1 cellular context compared by ENCODE assay signal in the genomic region with DNA sequence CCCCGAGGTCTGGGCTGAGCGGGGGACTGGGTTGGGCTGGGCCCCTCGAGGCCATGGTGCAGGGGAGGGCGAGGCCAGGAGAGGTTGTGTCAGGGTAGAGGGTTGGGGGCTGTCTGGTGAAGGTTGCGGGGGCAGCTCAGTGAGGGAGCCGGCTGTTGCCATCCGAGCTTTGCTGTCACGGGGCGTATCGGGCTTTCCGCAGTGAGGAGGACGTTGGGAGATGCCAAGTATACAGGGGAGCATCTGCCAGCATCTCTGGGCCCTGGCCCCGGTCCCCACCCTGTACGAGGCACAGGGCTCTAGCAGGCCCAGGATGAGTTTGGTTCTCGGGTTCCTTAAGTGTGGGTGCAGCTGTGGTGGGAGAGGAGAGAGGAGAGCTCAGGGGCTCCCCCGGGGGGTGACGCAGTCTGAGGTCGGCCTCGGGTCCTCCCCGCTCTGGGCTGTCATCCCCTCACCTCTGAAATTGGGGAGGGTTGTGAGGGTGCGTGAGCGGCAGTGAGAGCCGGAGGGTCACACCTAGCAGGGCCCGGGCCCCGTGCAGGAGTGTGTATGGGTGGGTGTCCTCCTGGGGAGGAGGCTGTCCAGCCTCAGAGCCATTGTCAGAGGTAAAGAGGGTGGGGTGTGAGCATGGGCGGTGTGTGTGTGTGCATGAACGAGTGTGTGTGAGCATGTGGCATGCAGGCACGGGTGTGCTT.
TF ChIP-seq lines count a peak whose summit lies in the region.

No MANE protein-coding gene starts in this region.

TF ChIP-seq in SK-N-SH treated with all-trans-retinoic acid at 6 μM for 48 hours, 23 proteins besides CTCF, POLR2A, EP300 and RAD21 (continued from another document):
- TF ChIP-seq, protein P1, sequence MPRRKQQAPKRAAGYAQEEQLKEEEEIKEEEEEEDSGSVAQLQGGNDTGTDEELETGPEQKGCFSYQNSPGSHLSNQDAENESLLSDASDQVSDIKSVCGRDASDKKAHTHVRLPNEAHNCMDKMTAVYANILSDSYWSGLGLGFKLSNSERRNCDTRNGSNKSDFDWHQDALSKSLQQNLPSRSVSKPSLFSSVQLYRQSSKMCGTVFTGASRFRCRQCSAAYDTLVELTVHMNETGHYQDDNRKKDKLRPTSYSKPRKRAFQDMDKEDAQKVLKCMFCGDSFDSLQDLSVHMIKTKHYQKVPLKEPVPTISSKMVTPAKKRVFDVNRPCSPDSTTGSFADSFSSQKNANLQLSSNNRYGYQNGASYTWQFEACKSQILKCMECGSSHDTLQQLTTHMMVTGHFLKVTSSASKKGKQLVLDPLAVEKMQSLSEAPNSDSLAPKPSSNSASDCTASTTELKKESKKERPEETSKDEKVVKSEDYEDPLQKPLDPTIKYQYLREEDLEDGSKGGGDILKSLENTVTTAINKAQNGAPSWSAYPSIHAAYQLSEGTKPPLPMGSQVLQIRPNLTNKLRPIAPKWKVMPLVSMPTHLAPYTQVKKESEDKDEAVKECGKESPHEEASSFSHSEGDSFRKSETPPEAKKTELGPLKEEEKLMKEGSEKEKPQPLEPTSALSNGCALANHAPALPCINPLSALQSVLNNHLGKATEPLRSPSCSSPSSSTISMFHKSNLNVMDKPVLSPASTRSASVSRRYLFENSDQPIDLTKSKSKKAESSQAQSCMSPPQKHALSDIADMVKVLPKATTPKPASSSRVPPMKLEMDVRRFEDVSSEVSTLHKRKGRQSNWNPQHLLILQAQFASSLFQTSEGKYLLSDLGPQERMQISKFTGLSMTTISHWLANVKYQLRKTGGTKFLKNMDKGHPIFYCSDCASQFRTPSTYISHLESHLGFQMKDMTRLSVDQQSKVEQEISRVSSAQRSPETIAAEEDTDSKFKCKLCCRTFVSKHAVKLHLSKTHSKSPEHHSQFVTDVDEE (CRISPR knock-in tag; IDR thresholded peaks at IDR 0.05) = no peak
- TF ChIP-seq, protein P2, sequence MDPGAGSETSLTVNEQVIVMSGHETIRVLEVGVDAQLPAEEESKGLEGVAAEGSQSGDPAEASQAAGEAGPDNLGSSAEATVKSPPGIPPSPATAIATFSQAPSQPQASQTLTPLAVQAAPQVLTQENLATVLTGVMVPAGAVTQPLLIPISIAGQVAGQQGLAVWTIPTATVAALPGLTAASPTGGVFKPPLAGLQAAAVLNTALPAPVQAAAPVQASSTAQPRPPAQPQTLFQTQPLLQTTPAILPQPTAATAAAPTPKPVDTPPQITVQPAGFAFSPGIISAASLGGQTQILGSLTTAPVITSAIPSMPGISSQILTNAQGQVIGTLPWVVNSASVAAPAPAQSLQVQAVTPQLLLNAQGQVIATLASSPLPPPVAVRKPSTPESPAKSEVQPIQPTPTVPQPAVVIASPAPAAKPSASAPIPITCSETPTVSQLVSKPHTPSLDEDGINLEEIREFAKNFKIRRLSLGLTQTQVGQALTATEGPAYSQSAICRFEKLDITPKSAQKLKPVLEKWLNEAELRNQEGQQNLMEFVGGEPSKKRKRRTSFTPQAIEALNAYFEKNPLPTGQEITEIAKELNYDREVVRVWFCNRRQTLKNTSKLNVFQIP (CRISPR knock-in tag; IDR thresholded peaks at IDR 0.05; ENCODE audit: borderline replicate concordance, low read depth) = no peak
- TF ChIP-seq ZC3H10 (CRISPR knock-in tag; IDR thresholded peaks at IDR 0.05) = no peak
- TF ChIP-seq PPARA (CRISPR knock-in tag; IDR thresholded peaks at IDR 0.05; ENCODE audit: borderline replicate concordance) = no peak
TF ChIP-seq in SK-N-SH treated with all-trans-retinoic acid at 6 μM for 48 hours: peak in this region for 0.
